In genomic region chr11:134668796-134669195, GRCh38 we compare ENCODE assay signal across 18 cellular contexts.
DNase-seq lines count a peak whose midpoint lies in the region; ATAC-seq, FAIRE-seq and TF ChIP-seq lines count a peak whose summit lies in the region.
"Had no signal": no experiment of that assay in that cellular context is flagged by ENCODE, and none has a peak within 500 bp of the region (broad histone marks: within the 10 kb centered on the region; RNA-seq: fewer than 3 reads in every experiment).

No MANE protein-coding gene starts in this region.

- no peak for FAIRE-seq in frontal cortex (lab: Jason Lieb, UNC)
- FAIRE-seq: A549, D721Med had no signal

- TF ChIP-seq EP300 in esophagus muscularis mucosa (IDR thresholded peaks at IDR 0.05), result no peak

- H3K27me3 ChIP-seq in DND-41 (ENCODE audit: insufficient read depth, low read length, poor library complexity), result no peaks in the 10 kb centered on the region
- peaks cover 0 to 30% (median 2%) of the 10 kb centered on the region in 4 donors for H3K27me3 ChIP-seq in esophagus muscularis mucosa
- no peaks in the 10 kb centered on the region for H3K27me3 ChIP-seq in prostate gland (replicated peaks; ENCODE audit: insufficient read depth)

- H3K36me3 ChIP-seq in DND-41 (ENCODE audit: insufficient read depth, low read length) (no peaks in the 10 kb centered on the region), esophagus muscularis mucosa (no peaks in the 10 kb centered on the region), prostate gland (no peaks in the 10 kb centered on the region)
- H3K36me3 ChIP-seq: BE2C had no signal

- peak; percentile 4 for DNase-seq in D341Med (ENCODE audit: low spot score)
- no peak for DNase-seq in DND-41
- peak; percentile 84 for DNase-seq in esophagus muscularis mucosa (ENCODE audit: extremely low spot score)
- peak; percentile 2 for DNase-seq in prostate gland (ENCODE audit: low spot score)
- DNase-seq in NCI-H82 (lab: John Stamatoyannopoulos, UW), result no peak
- no peak for DNase-seq in frontal cortex (ENCODE audit: low spot score in 2 of 2)
- no peak for DNase-seq in cortex of kidney (lab: John Stamatoyannopoulos, UW)
- DNase-seq in SHP77 treated with DMSO at 0.1 percent for 48 hours (lab: John Stamatoyannopoulos, UW), result no peak
- DNase-seq: BE2C; CD4-positive, alpha-beta memory T cell; DMS153; GF-D8; GM23248; H9; IMR-90 had no signal

- H2AFZ ChIP-seq in DND-41 (ENCODE audit: low read depth, low read length), result no peak overlapping the region
- H2AFZ ChIP-seq: GM23248 had no signal

- no peak overlapping the region for H3K4me2 ChIP-seq in DND-41 (ENCODE audit: insufficient read depth, low read length)
- H3K4me2 ChIP-seq: A549 had no signal

- no peaks in the 10 kb centered on the region for H3K79me2 ChIP-seq in DND-41 (ENCODE audit: insufficient read depth, low read length)

- H3K9me3 ChIP-seq in DND-41 (ENCODE audit: insufficient read depth, low read length, severe bottlenecking) (no peaks in the 10 kb centered on the region), esophagus muscularis mucosa (peaks cover 0 to under 1% (median 0%) of the 10 kb centered on the region in 4 donors), prostate gland (no peaks in the 10 kb centered on the region)
- H3K9me3 ChIP-seq: A549, BE2C had no signal

- H3K4me1 ChIP-seq in DND-41 (ENCODE audit: insufficient read depth, low read length), result peaks cover 34% of the 10 kb centered on the region
- H3K4me1 ChIP-seq in esophagus muscularis mucosa, result no peaks in the 10 kb centered on the region
- H3K4me1 ChIP-seq in prostate gland (replicated peaks), result no peaks in the 10 kb centered on the region
- H3K4me1 ChIP-seq: A549, BE2C had no signal

- H4K20me1 ChIP-seq in DND-41 (ENCODE audit: insufficient read depth, low read length), result no peaks in the 10 kb centered on the region

- ATAC-seq in DND-41 (ENCODE audit: insufficient read depth, low read depth), result no peak
- ATAC-seq: A549 had no signal

- no peak overlapping the region for H3K4me3 ChIP-seq in DND-41 (ENCODE audit: low read depth in 1 of 2, low read length in 2 of 2)
- no peak overlapping the region for H3K4me3 ChIP-seq in esophagus muscularis mucosa
- H3K4me3 ChIP-seq in prostate gland, result no peak overlapping the region
- H3K4me3 ChIP-seq: A549, GM23248 had no signal

- TF ChIP-seq POLR2A in esophagus muscularis mucosa (IDR thresholded peaks at IDR 0.05; ENCODE audit: low read depth) (no peak), prostate gland (IDR thresholded peaks at IDR 0.05) (no peak)

- TF ChIP-seq CTCF in DND-41 (IDR thresholded peaks at IDR 0.05; ENCODE audit: borderline replicate concordance, extremely low read depth, low read length, poor library complexity, severe bottlenecking) (no peak), esophagus muscularis mucosa (IDR thresholded peaks at IDR 0.05) (no peak), prostate gland (IDR thresholded peaks at IDR 0.05) (no peak)

- 95% methylated on average over 3 of the region's 3 CpGs for WGBS in esophagus muscularis mucosa
- WGBS in prostate gland, result 87% methylated on average over 3 of the region's 3 CpGs

- H3K9ac ChIP-seq in DND-41 (ENCODE audit: low read depth, low read length), result no peak overlapping the region
- H3K9ac ChIP-seq: GM23248 had no signal

- H3K27ac ChIP-seq in DND-41 (ENCODE audit: low read length), result peak overlapping the region; percentile 24; the same call in 1 of the 2 replicates
- no peak overlapping the region for H3K27ac ChIP-seq in esophagus muscularis mucosa (replicated peaks in 1 of 4)
- H3K27ac ChIP-seq in prostate gland, result no peak overlapping the region
- H3K27ac ChIP-seq: A549, C4-2B, GM23248 had no signal

- intact Hi-C loops in esophagus muscularis mucosa (cut with DNase I) (no loop called here), prostate gland (cut with DNase I) (no loop called here)

Comparison
In these comparisons a context has a peak if more than half of its experiments do, and no peak if none do; other contexts are left out.
1. DNase-seq: peak in D341Med (single experiment), esophagus muscularis mucosa (single experiment) and prostate gland (single experiment); none in DND-41 (single experiment), NCI-H82 (single experiment), frontal cortex (0 of 2), cortex of kidney (single experiment) and SHP77 treated with DMSO at 0.1 percent for 48 hours (single experiment).